In the genomic region with DNA sequence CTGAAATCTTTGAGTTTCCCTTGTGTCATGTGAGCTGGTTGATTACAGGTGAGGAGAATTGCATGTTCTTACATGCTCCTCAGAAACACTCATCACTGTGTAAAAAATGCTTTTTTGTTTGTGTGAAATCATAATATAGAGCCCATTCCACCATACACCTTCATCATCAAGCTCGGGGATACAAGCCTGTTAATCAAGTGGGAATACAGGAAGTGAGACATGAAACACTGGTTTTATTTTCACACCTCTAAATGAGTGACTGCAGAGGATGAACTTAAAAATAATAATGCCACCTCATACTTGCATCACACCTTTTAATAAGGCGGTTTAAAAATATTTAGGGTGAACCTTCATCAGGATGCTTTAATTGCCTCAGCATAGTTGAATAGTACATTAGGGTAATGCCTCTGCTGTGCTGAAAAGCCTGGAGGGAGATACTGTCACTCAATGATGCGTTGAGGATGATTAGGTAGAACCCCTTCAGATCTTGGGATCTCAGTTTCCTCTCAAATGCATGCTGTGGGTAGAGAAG, we compare ENCODE assay signal across 16 cellular contexts.
DNase-seq lines count a peak whose midpoint lies in the region; ATAC-seq lines count a peak whose summit lies in the region.
"Had no signal": no experiment of that assay in that cellular context is flagged by ENCODE, and none has a peak within 500 bp of the region (broad histone marks: within the 10 kb centered on the region; RNA-seq: fewer than 3 reads in every experiment).

No MANE protein-coding gene starts in this region.

- ATAC-seq in GM18520 (IDR thresholded peaks at IDR 0.05; ENCODE audit: unreplicated experiment) = peak; percentile 96
- ATAC-seq in GM21390 (IDR thresholded peaks at IDR 0.05; ENCODE audit: unreplicated experiment) = peak; percentile 63
- ATAC-seq in HG03103 (IDR thresholded peaks at IDR 0.05; ENCODE audit: low read depth, unreplicated experiment) = peak; percentile 51
- ATAC-seq in esophagus mucosa = peak; percentile 88
- ATAC-seq: natural killer cell had no signal

- DNase-seq in DMS79 treated with DMSO at 0.1 percent for 48 hours (lab: John Stamatoyannopoulos, UW) (no peak), NOMO-1 (lab: John Stamatoyannopoulos, UW; ENCODE audit: unreplicated experiment in 2 of 2) (no peak), NCI-H2107 (lab: John Stamatoyannopoulos, UW) (no peak)
- DNase-seq in stimulated activated CD4-positive, alpha-beta T cell treated with anti-CD3 and anti-CD28 coated beads, Interleukin-4, amount 100 ng/mL, for 4 hours = no peak
- DNase-seq: activated CD4-positive, alpha-beta memory T cell treated with anti-CD3 and anti-CD28 coated beads for 36 hours; activated T-cell treated with anti-CD3 and anti-CD28 coated beads, Interleukin-2, amount 50 U/mL, for 1 hour; foreskin fibroblast; mesendoderm; natural killer cell; NCI-H1417 treated with DMSO at 0.1 percent for 48 hours; NCI-H345; NK-92 treated with Interleukin-12 subunit alpha and Interleukin-12 subunit beta, amount 100 ng/mL, for 24 hours had no signal
